Comparison of ENCODE assay signal across 21 cellular contexts in the genomic region with DNA sequence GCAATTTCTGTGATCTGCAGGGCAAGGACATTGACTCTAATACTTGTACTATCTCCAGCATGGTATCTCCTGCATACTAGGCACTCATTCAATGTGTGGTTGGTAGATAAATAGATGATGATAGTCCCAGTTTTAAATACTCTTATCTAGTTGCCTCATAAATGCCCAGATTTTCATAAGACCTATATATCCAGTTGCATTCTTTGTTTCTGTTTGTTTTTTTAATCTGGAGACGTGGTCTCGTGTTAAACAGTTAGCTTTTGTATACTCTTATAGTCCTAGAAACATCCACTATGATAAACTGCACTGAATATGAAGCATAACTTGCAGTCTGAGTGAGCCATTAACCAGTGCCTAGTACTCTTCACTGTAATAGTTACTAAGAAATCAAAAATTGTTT. TPM values are rescaled to one million over a fixed set of nuclear protein-coding genes. Genes with fewer than 3 reads are reported as not detected.
A peak's percentile ranks its signal among the peaks of the same experiment; 100 is the strongest.
DNase-seq lines count a peak whose midpoint lies in the region; ATAC-seq and TF ChIP-seq lines count a peak whose summit lies in the region.
"Had no signal": no experiment of that assay in that cellular context is flagged by ENCODE, and none has a peak within 500 bp of the region (broad histone marks: within the 10 kb centered on the region; RNA-seq: fewer than 3 reads in every experiment).

No MANE protein-coding gene starts in this region.

- H3K27ac ChIP-seq in DND-41 (ENCODE audit: low read length), result no peak overlapping the region
- H3K27ac ChIP-seq: body of pancreas, C4-2B, coronary artery, RWPE1, testis had no signal

- peak overlapping the region; percentile 3; the same call in 1 of the 2 replicates for H3K4me2 ChIP-seq in DND-41 (ENCODE audit: insufficient read depth, low read length)

- POLR2A ChIA-PET in activated naive CD8-positive, alpha-beta T cell treated with anti-CD3 and anti-CD28 coated beads, Interleukin-2, amount 10 ng/mL, durations not matched to agents 7 days and 5 days (lab: Charles Lee), result no interaction called here

- H3K9me3 ChIP-seq in DND-41 (ENCODE audit: insufficient read depth, low read length, severe bottlenecking), result no peaks in the 10 kb centered on the region
- H3K9me3 ChIP-seq: body of pancreas, HAP-1, testis had no signal

- H3K4me3 Mint-ChIP-seq in activated T-cell treated with anti-CD3 and anti-CD28 coated beads, Interleukin-2, amount 50 U/mL, for 24 hours, result no peak overlapping the region
- H3K4me3 Mint-ChIP-seq in activated naive CD8-positive, alpha-beta T cell treated with anti-CD3 and anti-CD28 coated beads, Interleukin-2, amount 10 ng/mL, durations not matched to agents 7 days and 5 days, result peak overlapping the region; percentile 22
- no peak overlapping the region for H3K4me3 Mint-ChIP-seq in memory B cell
- H3K4me3 Mint-ChIP-seq in effector memory CD8-positive, alpha-beta T cell, result peak overlapping the region in 1 of 2 donors; percentile 5

- TF ChIP-seq CTCF in DND-41 (IDR thresholded peaks at IDR 0.05; ENCODE audit: borderline replicate concordance, extremely low read depth, low read length, poor library complexity, severe bottlenecking), result no peak

- H3K27me3 Mint-ChIP-seq in activated T-cell treated with anti-CD3 and anti-CD28 coated beads, Interleukin-2, amount 50 U/mL, for 24 hours, result no peaks in the 10 kb centered on the region
- no peaks in the 10 kb centered on the region for H3K27me3 Mint-ChIP-seq in activated naive CD8-positive, alpha-beta T cell treated with anti-CD3 and anti-CD28 coated beads, Interleukin-2, amount 10 ng/mL, durations not matched to agents 7 days and 5 days
- H3K27me3 Mint-ChIP-seq in memory B cell, result no peaks in the 10 kb centered on the region
- no peaks in the 10 kb centered on the region for H3K27me3 Mint-ChIP-seq in effector memory CD8-positive, alpha-beta T cell

- no peak for DNase-seq in activated T-cell treated with anti-CD3 and anti-CD28 coated beads, Interleukin-2, amount 50 U/mL, for 24 hours
- no peak for DNase-seq in activated T-cell treated with anti-CD3 and anti-CD28 coated beads, Interleukin-2, amount 50 U/mL, for 1 hour
- DNase-seq in DND-41, result no peak
- DNase-seq in activated naive CD8-positive, alpha-beta T cell treated with anti-CD3 and anti-CD28 coated beads, Interleukin-2, amount 10 ng/mL, durations not matched to agents 7 days and 5 days, result no peak
- DNase-seq in memory B cell (ENCODE audit: low spot score in 2 of 2), result no peak
- no peak for DNase-seq in effector memory CD8-positive, alpha-beta T cell
- DNase-seq in SIG-M5 treated with dmso at 0.1 percent for 504 hours (lab: John Stamatoyannopoulos, UW; ENCODE audit: unreplicated experiment), result no peak
- no peak for DNase-seq in HK-2 (ENCODE audit: unreplicated experiment)
- DNase-seq: ACHN, activated gamma-delta T cell treated with Interleukin-2 at 50 U/mL for 16 hours, body of pancreas, DMS79, left colon, NCI-H524, nucleus accumbens, SW 1271, testis had no signal

- peaks cover 15% of the 10 kb centered on the region for H3K9me3 Mint-ChIP-seq in activated T-cell treated with anti-CD3 and anti-CD28 coated beads, Interleukin-2, amount 50 U/mL, for 24 hours
- H3K9me3 Mint-ChIP-seq in activated naive CD8-positive, alpha-beta T cell treated with anti-CD3 and anti-CD28 coated beads, Interleukin-2, amount 10 ng/mL, durations not matched to agents 7 days and 5 days, result peaks cover 8% of the 10 kb centered on the region
- H3K9me3 Mint-ChIP-seq in memory B cell, result peaks cover 6% of the 10 kb centered on the region
- no peaks in the 10 kb centered on the region for H3K9me3 Mint-ChIP-seq in effector memory CD8-positive, alpha-beta T cell

- H3K9ac ChIP-seq in DND-41 (ENCODE audit: low read depth, low read length), result no peak overlapping the region

- no peak overlapping the region for H2AFZ ChIP-seq in DND-41 (ENCODE audit: low read depth, low read length)

- peaks cover 50% of the 10 kb centered on the region for H3K36me3 Mint-ChIP-seq in activated T-cell treated with anti-CD3 and anti-CD28 coated beads, Interleukin-2, amount 50 U/mL, for 24 hours (ENCODE audit: low read depth)
- peaks cover 37% of the 10 kb centered on the region for H3K36me3 Mint-ChIP-seq in activated naive CD8-positive, alpha-beta T cell treated with anti-CD3 and anti-CD28 coated beads, Interleukin-2, amount 10 ng/mL, durations not matched to agents 7 days and 5 days
- peaks cover 19% of the 10 kb centered on the region for H3K36me3 Mint-ChIP-seq in memory B cell
- peaks cover 2% of the 10 kb centered on the region for H3K36me3 Mint-ChIP-seq in effector memory CD8-positive, alpha-beta T cell (ENCODE audit: insufficient read depth)

- peaks cover 63% of the 10 kb centered on the region for H3K4me1 ChIP-seq in DND-41 (ENCODE audit: insufficient read depth, low read length)
- H3K4me1 ChIP-seq: testis had no signal

- peaks cover 12% of the 10 kb centered on the region; the same call in 1 of the 2 replicates for H3K36me3 ChIP-seq in DND-41 (ENCODE audit: insufficient read depth, low read length)
- H3K36me3 ChIP-seq: HAP-1 had no signal

- no peaks in the 10 kb centered on the region for H3K27me3 ChIP-seq in DND-41 (ENCODE audit: insufficient read depth, low read length, poor library complexity)
- H3K27me3 ChIP-seq: body of pancreas, testis had no signal

- peak overlapping the region; percentile 6 for H3K27ac Mint-ChIP-seq in activated T-cell treated with anti-CD3 and anti-CD28 coated beads, Interleukin-2, amount 50 U/mL, for 24 hours
- no peak overlapping the region for H3K27ac Mint-ChIP-seq in activated naive CD8-positive, alpha-beta T cell treated with anti-CD3 and anti-CD28 coated beads, Interleukin-2, amount 10 ng/mL, durations not matched to agents 7 days and 5 days
- H3K27ac Mint-ChIP-seq in memory B cell, result peak overlapping the region; percentile 40
- H3K27ac Mint-ChIP-seq in effector memory CD8-positive, alpha-beta T cell, result peak overlapping the region in 1 of 2 donors; percentile 26

- peaks cover 100% of the 10 kb centered on the region for H3K79me2 ChIP-seq in DND-41 (ENCODE audit: insufficient read depth, low read length)

- H4K20me1 ChIP-seq in DND-41 (ENCODE audit: insufficient read depth, low read length), result peaks cover 61% of the 10 kb centered on the region

- H3K4me1 Mint-ChIP-seq in activated T-cell treated with anti-CD3 and anti-CD28 coated beads, Interleukin-2, amount 50 U/mL, for 24 hours (ENCODE audit: low read depth), result peaks cover 59% of the 10 kb centered on the region
- peaks cover 43% of the 10 kb centered on the region for H3K4me1 Mint-ChIP-seq in activated naive CD8-positive, alpha-beta T cell treated with anti-CD3 and anti-CD28 coated beads, Interleukin-2, amount 10 ng/mL, durations not matched to agents 7 days and 5 days
- H3K4me1 Mint-ChIP-seq in memory B cell, result peaks cover 31% of the 10 kb centered on the region
- peaks cover 33 to 34% of the 10 kb centered on the region in 2 donors for H3K4me1 Mint-ChIP-seq in effector memory CD8-positive, alpha-beta T cell (ENCODE audit: low read depth in 2 of 2)

- ATAC-seq in DND-41 (ENCODE audit: insufficient read depth, low read depth) (no peak), memory B cell (ENCODE audit: low read depth) (no peak)
- no peak for ATAC-seq in activated naive CD8-positive, alpha-beta T cell treated with anti-CD3 and anti-CD28 coated beads, Interleukin-2, amount 10 ng/mL, durations not matched to agents 7 days and 5 days (ENCODE audit: low read depth)
- ATAC-seq in effector memory CD8-positive, alpha-beta T cell (replicated peaks), result no peak
- ATAC-seq: body of pancreas, left colon had no signal

- no peak overlapping the region for H3K4me3 ChIP-seq in DND-41 (ENCODE audit: low read depth in 1 of 2, low read length in 2 of 2)
- H3K4me3 ChIP-seq: body of pancreas, coronary artery, HAP-1, testis had no signal

RNA-seq across cellular contexts. Expression of gene SUMO4, which starts 35.5 kb away (rescaled TPM):
- total RNA-seq in activated naive CD8-positive, alpha-beta T cell treated with anti-CD3 and anti-CD28 coated beads, Interleukin-2, amount 10 ng/mL, durations not matched to agents 7 days and 5 days, result 1 to 10 TPM; 9.3 to 9.5 TPM

RNA-seq across cellular contexts. Expression of gene TAB2, which starts 47.0 kb away (rescaled TPM):
- 100 to 1,000 TPM; 115 to 130 TPM for total RNA-seq in activated naive CD8-positive, alpha-beta T cell treated with anti-CD3 and anti-CD28 coated beads, Interleukin-2, amount 10 ng/mL, durations not matched to agents 7 days and 5 days
